12 cellular contexts compared by ENCODE assay signal in genomic region chr12:117188121-117188665, GRCh38. TPM values are rescaled to one million over a fixed set of nuclear protein-coding genes. Genes with fewer than 3 reads are reported as not detected.
DNase-seq lines count a peak whose midpoint lies in the region; ATAC-seq, FAIRE-seq and TF ChIP-seq lines count a peak whose summit lies in the region.
"Had no signal": no experiment of that assay in that cellular context is flagged by ENCODE, and none has a peak within 500 bp of the region (broad histone marks: within the 10 kb centered on the region; RNA-seq: fewer than 3 reads in every experiment).

No MANE protein-coding gene starts in this region.

- H3K27ac Mint-ChIP-seq in T-helper 1 cell treated with Interleukin-12 subunit alpha and Interleukin-12 subunit beta and Interleukin-4 antibody, amounts not matched to agents 30 μg/mL and 1 μg/mL, for 36 hours, result no peak overlapping the region

- no peak for TF ChIP-seq RAD21 in H1 (IDR thresholded peaks at IDR 0.05 in 1 of 2, conservative IDR thresholded peaks at IDR 0.05 in 1 of 2; ENCODE audit: low read depth in 2 of 2, low read length in 2 of 2)

- ATAC-seq in psoas muscle, result no peak

- peaks cover 17% of the 10 kb centered on the region for H3K4me1 Mint-ChIP-seq in T-helper 1 cell treated with Interleukin-12 subunit alpha and Interleukin-12 subunit beta and Interleukin-4 antibody, amounts not matched to agents 30 μg/mL and 1 μg/mL, for 36 hours (ENCODE audit: low read depth)

- no peak overlapping the region for H2BK15ac ChIP-seq in H1 (ENCODE audit: low read length)

- H2BK12ac ChIP-seq in H1 (ENCODE audit: low read depth, low read length), result no peak overlapping the region

- no peak overlapping the region for H4K91ac ChIP-seq in H1 (replicated peaks; ENCODE audit: insufficient read length, low read length)

- H3K9me3 ChIP-seq in PC-9 (ENCODE audit: insufficient read depth, low read depth) (no peaks in the 10 kb centered on the region; the same call in 1 of the 2 replicates), H1 (ENCODE audit: insufficient read depth in 2 of 2, low read depth in 1 of 2, low read length in 1 of 2) (no peaks in the 10 kb centered on the region), psoas muscle (no peaks in the 10 kb centered on the region)
- H3K9me3 ChIP-seq: right atrium auricular region had no signal

- H3K4me2 ChIP-seq in PC-9 (peak overlapping the region; percentile 83; the same call in 1 of the 2 replicates), H1 (ENCODE audit: insufficient read depth in 1 of 2, low read depth in 2 of 2, low read length in 2 of 2) (peak overlapping the region in 1 of 2 experiments; percentile 100; a peak in 2 of 4 replicates)

- no peak for TF ChIP-seq EP300 in H1 (IDR thresholded peaks at IDR 0.05; ENCODE audit: borderline replicate concordance in 1 of 2, low read depth in 2 of 2, low read length in 2 of 2)

- H4K8ac ChIP-seq in H1 (ENCODE audit: extremely low read depth, insufficient read depth, low read length), result no peak overlapping the region

- H3K18ac ChIP-seq in H1 (ENCODE audit: extremely low read depth, low read length), result no peak overlapping the region

- H2AFZ ChIP-seq in PC-9 (no peak overlapping the region), H1 (ENCODE audit: low read length) (no peak overlapping the region)

- H3K79me1 ChIP-seq in H1 (ENCODE audit: low read depth, low read length), result peaks cover 8% of the 10 kb centered on the region

- TF ChIP-seq CTCF in PC-9 (conservative IDR thresholded peaks at IDR 0.05) (no peak), H1 (IDR thresholded peaks at IDR 0.05; ENCODE audit: control extremely low read depth in 1 of 3, insufficient read depth in 1 of 3, low read depth in 1 of 3, low read length in 3 of 3) (no peak), psoas muscle (IDR thresholded peaks at IDR 0.05) (no peak)

- CTCF ChIA-PET in PC-9 (lab: Charles Lee), result no interaction called here
- CTCF ChIA-PET in H1 (lab: Charles Lee; ENCODE audit: partially characterized antibody), result interaction anchor here (0.5 to 1.0 kb wide), 2 partner anchors 12 to 924 kb away, joined by 3 to 5 read pairs; no protein-coding TSS in a partner anchor

- H3K4ac ChIP-seq in H1 (replicated peaks; ENCODE audit: insufficient read length, low read depth, low read length), result no peak overlapping the region

- peaks cover 11% of the 10 kb centered on the region for H3K4me1 ChIP-seq in PC-9 (replicated peaks; ENCODE audit: insufficient read depth)
- H3K4me1 ChIP-seq in H1 (replicated peaks in 1 of 4; ENCODE audit: control insufficient read depth in 3 of 4, insufficient read depth in 4 of 4, low read length in 3 of 4), result peaks cover 2 to 9% (median 4%) of the 10 kb centered on the region in 4 experiments; a peak in 5 of 7 replicates
- H3K4me1 ChIP-seq in psoas muscle, result peaks cover 15% of the 10 kb centered on the region

- H3K9me2 ChIP-seq in PC-9 (ENCODE audit: insufficient read depth), result no peaks in the 10 kb centered on the region

- peaks cover 4% of the 10 kb centered on the region for H3K9me3 Mint-ChIP-seq in T-helper 1 cell treated with Interleukin-12 subunit alpha and Interleukin-12 subunit beta and Interleukin-4 antibody, amounts not matched to agents 30 μg/mL and 1 μg/mL, for 36 hours

- no peak overlapping the region for H2BK120ac ChIP-seq in H1 (replicated peaks; ENCODE audit: low read depth, low read length)

- H3K27ac ChIP-seq in PC-9 (no peak overlapping the region), H1 (ENCODE audit: low read depth, low read length) (no peak overlapping the region), psoas muscle (peak overlapping the region; percentile 80)

- DNase-seq in T-helper 1 cell, result no peak
- no peak for DNase-seq in PC-9
- no peak for DNase-seq in H1 (ENCODE audit: low read depth in 1 of 2, low spot score in 2 of 2)
- DNase-seq in psoas muscle, result no peak
- no peak for DNase-seq in stimulated activated naive CD4-positive, alpha-beta T cell (lab: John Stamatoyannopoulos, UW)
- no peak for DNase-seq in DMS53 treated with DMSO at 0.1 percent for 48 hours (lab: John Stamatoyannopoulos, UW; ENCODE audit: unreplicated experiment)
- no peak for DNase-seq in G401 (ENCODE audit: low spot score)
- DNase-seq: activated effector memory CD4-positive, alpha-beta T cell treated with Interleukin-2 at 50 U/mL for 16 hours; NCI-H2029 had no signal

- H3K23me2 ChIP-seq in H1 (ENCODE audit: low read depth, low read length), result peaks cover 13% of the 10 kb centered on the region; the same call in 1 of the 2 replicates

- H3K9ac ChIP-seq in H1 (replicated peaks in 1 of 4; ENCODE audit: extremely low read depth in 1 of 4, low read depth in 3 of 4, low read length in 3 of 4), result no peak overlapping the region

- in situ Hi-C loops in G401 (cut with HindIII; ENCODE audit: low sequenced_read_pairs), result no loop called here

- peaks cover 12% of the 10 kb centered on the region for H3K27me3 Mint-ChIP-seq in T-helper 1 cell treated with Interleukin-12 subunit alpha and Interleukin-12 subunit beta and Interleukin-4 antibody, amounts not matched to agents 30 μg/mL and 1 μg/mL, for 36 hours (ENCODE audit: low read depth)

- no peak for FAIRE-seq in H1 (lab: Jason Lieb, UNC)
- FAIRE-seq: A204.1 had no signal

- no peak overlapping the region for H3K23ac ChIP-seq in H1 (ENCODE audit: insufficient read length)

- TF ChIP-seq POLR2A in H1 (IDR thresholded peaks at IDR 0.05; ENCODE audit: control extremely low read depth in 1 of 2, low read depth in 2 of 2, low read length in 2 of 2), result no peak

- 97% methylated on average over 12 of the region's 12 CpGs; no CpG with 5 or more reads in 1 of the 2 experiments for WGBS in H1 (ENCODE audit: extremely low coverage in 1 of 2, insufficient coverage in 1 of 2, insufficient read length in 1 of 2, insufficient replicate concordance in 2 of 2, low coverage in 1 of 2, low lambda C conversion rate in 2 of 2, missing lambda C conversion rate in 1 of 2), 2 experiments
- 95 to 98% (median 96%) methylated on average over 12 of the region's 12 CpGs for WGBS in psoas muscle, 3 donors

- H4K20me1 ChIP-seq in PC-9 (ENCODE audit: insufficient read depth), result 0 out of 2 replicates have a peak, but pooled peaks cover 3% of the 10 kb centered on the region
- H4K20me1 ChIP-seq in H1 (replicated peaks in 1 of 2; ENCODE audit: control insufficient read depth in 1 of 2, insufficient read depth in 2 of 2, low read length in 2 of 2), result peaks cover 0 to 10% of the 10 kb centered on the region in 2 experiments

- BruUV-seq in PC-9 (replicated peaks; lab: Mats Ljungman, UMichigan), result no TSS peak

- peaks cover 33% of the 10 kb centered on the region for H3K36me3 Mint-ChIP-seq in T-helper 1 cell treated with Interleukin-12 subunit alpha and Interleukin-12 subunit beta and Interleukin-4 antibody, amounts not matched to agents 30 μg/mL and 1 μg/mL, for 36 hours (ENCODE audit: low read depth)

- H2BK5ac ChIP-seq in H1 (ENCODE audit: low read depth, low read length), result no peak overlapping the region

- H3F3A ChIP-seq in PC-9 (ENCODE audit: insufficient read depth, low read depth), result no peaks in the 10 kb centered on the region

- intact Hi-C loops in PC-9 (cut with micrococcal nuclease; ENCODE audit: unreplicated experiment) (no loop called here), psoas muscle (cut with DNase I) (no loop called here)

- H2AK5ac ChIP-seq in H1 (ENCODE audit: low read depth, low read length), result no peak overlapping the region

- POLR2A ChIA-PET in PC-9 (lab: Charles Lee; ENCODE audit: unreplicated experiment), result no interaction called here
- POLR2A ChIA-PET in H1 (lab: Charles Lee; ENCODE audit: partially characterized antibody), result interaction anchor here (1.0 kb wide), 2 partner anchors 11 to 28 kb away, joined by 4 read pairs; no protein-coding TSS in a partner anchor

- H3K27me3 ChIP-seq in PC-9 (ENCODE audit: insufficient read depth, low read depth) (no peaks in the 10 kb centered on the region), H1 (replicated peaks in 1 of 4; ENCODE audit: control insufficient read depth in 3 of 4, extremely low read depth in 1 of 4, insufficient read depth in 3 of 4, low read length in 3 of 4) (peaks cover 0 to 2% (median 0%) of the 10 kb centered on the region in 4 experiments; a peak in 1 of 7 replicates), psoas muscle (ENCODE audit: insufficient read depth in 3 of 3, low read length in 2 of 3) (no peaks in the 10 kb centered on the region)
- H3K27me3 ChIP-seq: right atrium auricular region had no signal

- H3K4me3 Mint-ChIP-seq in T-helper 1 cell treated with Interleukin-12 subunit alpha and Interleukin-12 subunit beta and Interleukin-4 antibody, amounts not matched to agents 30 μg/mL and 1 μg/mL, for 36 hours, result peak overlapping the region; percentile 51

- no peak overlapping the region for H4K5ac ChIP-seq in H1 (ENCODE audit: insufficient read length, low read depth, low read length)

- peaks cover 8% of the 10 kb centered on the region for H3K36me3 ChIP-seq in PC-9 (ENCODE audit: low read depth)
- H3K36me3 ChIP-seq in H1 (ENCODE audit: control insufficient read depth in 2 of 4, insufficient read depth in 4 of 4, low read length in 3 of 4), result peaks cover 10 to 39% (median 26%) of the 10 kb centered on the region in 4 experiments; a peak in 6 of 8 replicates
- peaks cover 0 to 50% of the 10 kb centered on the region in 2 donors for H3K36me3 ChIP-seq in psoas muscle (ENCODE audit: insufficient read depth in 1 of 2, low read depth in 1 of 2)

- no peak overlapping the region for H2BK20ac ChIP-seq in H1 (ENCODE audit: low read length)

- no peak overlapping the region for H3K14ac ChIP-seq in H1 (ENCODE audit: insufficient read length)

- no peak overlapping the region for H3K56ac ChIP-seq in H1 (replicated peaks; ENCODE audit: insufficient read length, low read depth, low read length)

- H3K4me3 ChIP-seq in PC-9 (no peak overlapping the region), H1 (ENCODE audit: extremely low read depth in 1 of 4, insufficient read depth in 2 of 4, low read depth in 3 of 4, low read length in 4 of 4) (peak overlapping the region in 1 of 4 experiments; percentile 98; a peak in 4 of 8 replicates), psoas muscle (no peak overlapping the region)

- H3K79me2 ChIP-seq in PC-9 (ENCODE audit: low read depth) (peaks cover 22% of the 10 kb centered on the region), H1 (ENCODE audit: control insufficient read depth in 1 of 2, insufficient read depth in 2 of 2, low read length in 2 of 2) (peaks cover 7 to 39% of the 10 kb centered on the region in 2 experiments; a peak in 3 of 4 replicates)

RNA-seq across cellular contexts. Expression of gene FBXO21, which starts 2.1 kb away (rescaled TPM):
- total RNA-seq in PC-9 (2021) (31.4 and 32.4 TPM in 2 replicates), psoas muscle (10 to 100 TPM; 19.4 to 38.8 (median 25.1) TPM)
- total RNA-seq in H1 (2021; fragmentation: NEBNext Ultra II Directional; extraction: Animal tissue kit (Norgen Biotek cat#: 25700)), result 57.0 TPM in 2 replicates
- polyA plus RNA-seq in H1 (2011; rRNA removed) (80.6 and 143 TPM in 2 replicates), psoas muscle (10 to 100 TPM in 1 of 3 donors, 1 to 10 TPM in 2; 6.9 to 19.9 (median 7.4) TPM)
- polyA plus RNA-seq in H1 (2011; cell fraction: cytosol; rRNA removed), result 89.9 TPM
- polyA plus RNA-seq in H1 (2011; cell fraction: nucleus; rRNA removed), result 141 TPM
- 30.7 to 45.3 TPM (median 34.9 TPM) in 4 replicates for polyA plus RNA-seq in H1 (2012, experiment 1 of 2)
- polyA plus RNA-seq in H1 (2012, experiment 2 of 2), result 7.8 TPM
- 21.9 TPM for polyA plus RNA-seq in H1 (2013, experiment 1 of 2)
- polyA plus RNA-seq in H1 (2013, experiment 2 of 2), result 22.1 TPM
- polyA minus RNA-seq in H1 (2011; rRNA and poly(A)+ RNA removed), result 91.3 and 105 TPM in 2 replicates
- 58.1 TPM for polyA minus RNA-seq in H1 (2011; cell fraction: cytosol; rRNA and poly(A)+ RNA removed)
- 39.9 TPM for polyA minus RNA-seq in H1 (2011; cell fraction: nucleus; rRNA and poly(A)+ RNA removed)
- total RNA-seq in G401 (2014; rRNA removed; shearing (Covaris generic)), result 43.5 and 58.9 TPM in 2 replicates
